8 cellular contexts compared by ENCODE assay signal in genomic region chr12:12612403-12612802, GRCh38. TPM values are rescaled to one million over a fixed set of nuclear protein-coding genes. Genes with fewer than 3 reads are reported as not detected.
DNase-seq lines count a peak whose midpoint lies in the region; ATAC-seq, FAIRE-seq and TF ChIP-seq lines count a peak whose summit lies in the region.

No MANE protein-coding gene starts in this region.

- H3K36me3 ChIP-seq in HUES48 (ENCODE audit: control insufficient read depth, insufficient read depth, low read length) (no peaks in the 10 kb centered on the region), HepG2 (replicated peaks in 1 of 2; ENCODE audit: control insufficient read depth in 1 of 2, insufficient read depth in 2 of 2, low read length in 2 of 2) (peaks cover 3 to 6% of the 10 kb centered on the region in 2 experiments; a peak in 2 of 5 replicates)

- no peak for TF ChIP-seq RAD21 in HepG2 (CRISPR knock-in tag; IDR thresholded peaks at IDR 0.05)

- peaks cover 18% of the 10 kb centered on the region for H3K79me2 ChIP-seq in HepG2 (ENCODE audit: insufficient read depth, low read length)

- CTCF ChIA-PET in RWPE1 (lab: Yijun Ruan, JAX) (interaction anchor here (0.7 kb wide), 1 partner anchor 227 kb away, joined by 5 read pairs; no protein-coding TSS in a partner anchor), HepG2 (lab: Yijun Ruan, JAX; ENCODE audit: low intra/inter-chr PET ratio, low total read pairs) (no interaction called here)

- TF ChIP-seq EP300 in HepG2 (IDR thresholded peaks at IDR 0.05; ENCODE audit: low read depth in 2 of 2, low read length in 2 of 2) = peak in 1 of 2 experiments; percentile 24; a peak in 1 of 4 replicates
- no peak for TF ChIP-seq EP300 in HepG2 (CRISPR knock-in tag; IDR thresholded peaks at IDR 0.05; ENCODE audit: borderline replicate concordance)

- in situ Hi-C loops in HepG2 (cut with HindIII; ENCODE audit: extremely low pct_ligation_motif_present, low pct_unique_long_range_greater_than_20kb) = no loop called here

- DNase-seq in DMS53 (lab: John Stamatoyannopoulos, UW) (peak; percentile 73), RWPE1 (ENCODE audit: low spot score) (peak; percentile 34), dedifferentiated amniotic fluid mesenchymal stem cell (ENCODE audit: extremely low spot score) (peak; percentile 23), HepG2 (ENCODE audit: low spot score) (peak; percentile 82), superior temporal gyrus (ENCODE audit: extremely low spot score) (peak; percentile 78), NCI-H446 treated with DMSO at 0.1 percent for 48 hours (lab: John Stamatoyannopoulos, UW) (no peak)

- H3K9me3 ChIP-seq in HUES48 (ENCODE audit: control insufficient read depth, insufficient read depth, low read length) (no peaks in the 10 kb centered on the region), HepG2 (ENCODE audit: low read length) (no peaks in the 10 kb centered on the region)

- FAIRE-seq in HepG2 (lab: Jason Lieb, UNC) = peak; percentile 70

- intact Hi-C loops in HepG2 (cut with micrococcal nuclease; ENCODE audit: unreplicated experiment) = loop anchor here (1.0 to 5.0 kb wide), 2 partner anchors 12 to 50 kb away; partner anchors contain the start of gene DUSP16

- H3K27ac ChIP-seq in HUES48 (ENCODE audit: low read depth, low read length) (peak overlapping the region; percentile 94), RWPE1 (peak overlapping the region; percentile 90), HepG2 (ENCODE audit: extremely low read length, insufficient read depth, low read length) (peak overlapping the region; percentile 88)

- peaks cover 2% of the 10 kb centered on the region for H3K4me1 ChIP-seq in HUES48 (ENCODE audit: control insufficient read depth, insufficient read depth, low read length)
- H3K4me1 ChIP-seq in HepG2 (ENCODE audit: insufficient read depth, low read length) = peaks cover 57% of the 10 kb centered on the region

- no TSS peak for BruUV-seq in HepG2 (replicated peaks; lab: Mats Ljungman, UMichigan)

- H3K27me3 ChIP-seq in HUES48 (ENCODE audit: control insufficient read depth, insufficient read depth, low read length) (no peaks in the 10 kb centered on the region), HepG2 (ENCODE audit: control insufficient read depth in 1 of 2, insufficient read depth in 2 of 2, low read length in 2 of 2) (no peaks in the 10 kb centered on the region)

- H3K4me3 ChIP-seq in HUES48 (ENCODE audit: low read depth, low read length) = peak overlapping the region; percentile 97
- H3K4me3 ChIP-seq in HepG2 (replicated peaks in 1 of 3; ENCODE audit: insufficient read depth in 1 of 3, low read depth in 2 of 3, low read length in 3 of 3) = peak overlapping the region; percentile 66 to 96 (median 71)

- H2AFZ ChIP-seq in HepG2 (ENCODE audit: low read length) = no peak overlapping the region

- H3K4me2 ChIP-seq in HepG2 (ENCODE audit: low read depth, low read length) = peak overlapping the region; percentile 69

- ATAC-seq in HepG2 = peak; percentile 84
- ATAC-seq in GM21526 (IDR thresholded peaks at IDR 0.05; ENCODE audit: low FRiP score, unreplicated experiment) = no peak

- peak; percentile 32 to 75; a peak in 2 of 4 replicates for TF ChIP-seq POLR2A in HepG2 (IDR thresholded peaks at IDR 0.05; ENCODE audit: insufficient read depth in 1 of 2, low read depth in 2 of 2, low read length in 2 of 2)

- TF ChIP-seq CTCF in RWPE1 (conservative IDR thresholded peaks at IDR 0.05; ENCODE audit: low read depth) = no peak
- no peak for TF ChIP-seq CTCF in HepG2 (CRISPR knock-in tag; IDR thresholded peaks at IDR 0.05)

- POLR2A ChIA-PET in RWPE1 (lab: Yijun Ruan, JAX; ENCODE audit: low non-redundant PET) (no interaction called here), HepG2 (lab: Yijun Ruan, JAX) (interaction anchor here (0.6 to 2.2 kb wide), 9 partner anchors 11 to 270 kb away, joined by 3 to 13 read pairs (median 6); partner anchors contain the start of genes BORCS5 and DUSP16)

- H4K20me1 ChIP-seq in HepG2 (ENCODE audit: insufficient read depth, low read length) = no peaks in the 10 kb centered on the region

- H3K9ac ChIP-seq in HUES48 (ENCODE audit: low read depth, low read length) (peak overlapping the region; percentile 53; the same call in 1 of the 2 replicates), HepG2 (ENCODE audit: insufficient read depth, low read depth, low read length) (peak overlapping the region; percentile 92)

- WGBS in HepG2 (ENCODE audit: low lambda C conversion rate) = 0% methylated on average over 5 of the region's 5 CpGs

TF ChIP-seq in HepG2, 621 proteins besides CTCF, POLR2A, EP300 and RAD21 (continues in another document):
- TF ChIP-seq ETV5 (CRISPR knock-in tag; IDR thresholded peaks at IDR 0.05; ENCODE audit: borderline replicate concordance) (peak; percentile 7; the same call in 1 of the 2 replicates), ARID3A (IDR thresholded peaks at IDR 0.05; ENCODE audit: low read depth, low read length) (0 out of 2 replicates have a peak, but pooled peaks have one; percentile 30), RNF2 (conservative IDR thresholded peaks at IDR 0.05; ENCODE audit: low read depth) (no peak), KAT7 (CRISPR knock-in tag; IDR thresholded peaks at IDR 0.05; ENCODE audit: borderline replicate concordance) (no peak), ZNF570 (CRISPR knock-in tag; IDR thresholded peaks at IDR 0.05; ENCODE audit: borderline replicate concordance) (no peak), JDP2 (CRISPR knock-in tag; IDR thresholded peaks at IDR 0.05; ENCODE audit: borderline replicate concordance) (no peak), POLR2AphosphoS5 (IDR thresholded peaks at IDR 0.05; ENCODE audit: low read depth, low read length) (peak; percentile 58), RFX5 (IDR thresholded peaks at IDR 0.05; ENCODE audit: low read depth, low read length) (peak; percentile 88)

RNA-seq across cellular contexts. Expression of gene CREBL2, which starts 0.7 kb away (rescaled TPM):
- total RNA-seq in HepG2 (2016; rRNA removed; fragmentation: Illumina TruSeq; extraction: Trizol) = 6.9 and 10.1 TPM in 2 replicates
- 2.9 and 3.5 TPM in 2 replicates for total RNA-seq in HepG2 (2016; cell fraction: cytosol; rRNA removed; fragmentation: Illumina TruSeq; extraction: Trizol; ENCODE audit: low read depth)
- total RNA-seq in HepG2 (2016; cell fraction: insoluble cytoplasmic fraction; rRNA removed; fragmentation: Illumina TruSeq; extraction: Trizol) = 7.6 and 9.8 TPM in 2 replicates
- total RNA-seq in HepG2 (2016; cell fraction: membrane; rRNA removed; fragmentation: Illumina TruSeq; extraction: Trizol) = 9.4 and 10.1 TPM in 2 replicates
- 4.8 and 5.8 TPM in 2 replicates for total RNA-seq in HepG2 (2016; cell fraction: nucleus; rRNA removed; fragmentation: Illumina TruSeq; extraction: Trizol)
- 8.4 TPM in 2 replicates for polyA plus RNA-seq in HepG2 (2011; rRNA removed)
- polyA plus RNA-seq in HepG2 (2011; cell fraction: cytosol; rRNA removed) = 6.0 and 8.1 TPM in 2 replicates
- 2.7 and 3.6 TPM in 2 replicates for polyA plus RNA-seq in HepG2 (2011; cell fraction: nucleus; rRNA removed)
- polyA plus RNA-seq in HepG2 (2012) = 7.8 and 8.1 TPM in 2 replicates
- polyA plus RNA-seq in HepG2 (2016; cell fraction: cytosol; fragmentation: Illumina TruSeq; extraction: Trizol; ENCODE audit: low read depth) = 3.6 and 3.7 TPM in 2 replicates
- 9.2 and 9.4 TPM in 2 replicates for polyA plus RNA-seq in HepG2 (2016; cell fraction: insoluble cytoplasmic fraction; fragmentation: Illumina TruSeq; extraction: Trizol; ENCODE audit: low read depth)
- polyA plus RNA-seq in HepG2 (2016; cell fraction: membrane; fragmentation: Illumina TruSeq; extraction: Trizol; ENCODE audit: low read depth) = 6.7 and 7.3 TPM in 2 replicates
- polyA plus RNA-seq in HepG2 (2016; cell fraction: nucleus; fragmentation: Illumina TruSeq; extraction: Trizol; ENCODE audit: insufficient read depth, low read depth) = 5.8 and 6.1 TPM in 2 replicates
- 5.8 and 9.0 TPM in 2 replicates for polyA minus RNA-seq in HepG2 (2011; rRNA and poly(A)+ RNA removed; ENCODE audit: low replicate concordance)
- 5.5 and 6.2 TPM in 2 replicates for polyA minus RNA-seq in HepG2 (2011; cell fraction: cytosol; rRNA and poly(A)+ RNA removed)
- polyA minus RNA-seq in HepG2 (2011; cell fraction: nucleus; rRNA and poly(A)+ RNA removed) = 13.5 and 13.8 TPM in 2 replicates

RNA-seq across cellular contexts. Expression of gene DUSP16, which starts 49.7 kb away (rescaled TPM):
- 46.6 and 69.1 TPM in 2 replicates for total RNA-seq in HepG2 (2016; rRNA removed; fragmentation: Illumina TruSeq; extraction: Trizol)
- total RNA-seq in HepG2 (2016; cell fraction: cytosol; rRNA removed; fragmentation: Illumina TruSeq; extraction: Trizol; ENCODE audit: low read depth) = 75.4 and 77.4 TPM in 2 replicates
- 45.6 and 69.2 TPM in 2 replicates for total RNA-seq in HepG2 (2016; cell fraction: insoluble cytoplasmic fraction; rRNA removed; fragmentation: Illumina TruSeq; extraction: Trizol)
- total RNA-seq in HepG2 (2016; cell fraction: membrane; rRNA removed; fragmentation: Illumina TruSeq; extraction: Trizol) = 44.8 and 48.7 TPM in 2 replicates
- total RNA-seq in HepG2 (2016; cell fraction: nucleus; rRNA removed; fragmentation: Illumina TruSeq; extraction: Trizol) = 37.1 and 40.3 TPM in 2 replicates
- 33.8 and 45.7 TPM in 2 replicates for polyA plus RNA-seq in HepG2 (2011; rRNA removed)
- polyA plus RNA-seq in HepG2 (2011; cell fraction: cytosol; rRNA removed) = 38.7 and 54.1 TPM in 2 replicates
- polyA plus RNA-seq in HepG2 (2011; cell fraction: nucleus; rRNA removed) = 18.4 and 20.7 TPM in 2 replicates
- polyA plus RNA-seq in HepG2 (2012) = 38.8 and 40.2 TPM in 2 replicates
- polyA plus RNA-seq in HepG2 (2016; cell fraction: cytosol; fragmentation: Illumina TruSeq; extraction: Trizol; ENCODE audit: low read depth) = 2.3 and 2.6 TPM in 2 replicates
- polyA plus RNA-seq in HepG2 (2016; cell fraction: insoluble cytoplasmic fraction; fragmentation: Illumina TruSeq; extraction: Trizol; ENCODE audit: low read depth) = 45.8 and 48.8 TPM in 2 replicates
- 11.5 and 13.5 TPM in 2 replicates for polyA plus RNA-seq in HepG2 (2016; cell fraction: membrane; fragmentation: Illumina TruSeq; extraction: Trizol; ENCODE audit: low read depth)
- polyA plus RNA-seq in HepG2 (2016; cell fraction: nucleus; fragmentation: Illumina TruSeq; extraction: Trizol; ENCODE audit: insufficient read depth, low read depth) = 29.0 and 30.6 TPM in 2 replicates
- polyA minus RNA-seq in HepG2 (2011; rRNA and poly(A)+ RNA removed; ENCODE audit: low replicate concordance) = 16.0 and 66.0 TPM in 2 replicates
- polyA minus RNA-seq in HepG2 (2011; cell fraction: cytosol; rRNA and poly(A)+ RNA removed) = 50.3 and 55.0 TPM in 2 replicates
- 53.4 and 59.3 TPM in 2 replicates for polyA minus RNA-seq in HepG2 (2011; cell fraction: nucleus; rRNA and poly(A)+ RNA removed)
